22 cellular contexts compared by ENCODE assay signal in the genomic region with DNA sequence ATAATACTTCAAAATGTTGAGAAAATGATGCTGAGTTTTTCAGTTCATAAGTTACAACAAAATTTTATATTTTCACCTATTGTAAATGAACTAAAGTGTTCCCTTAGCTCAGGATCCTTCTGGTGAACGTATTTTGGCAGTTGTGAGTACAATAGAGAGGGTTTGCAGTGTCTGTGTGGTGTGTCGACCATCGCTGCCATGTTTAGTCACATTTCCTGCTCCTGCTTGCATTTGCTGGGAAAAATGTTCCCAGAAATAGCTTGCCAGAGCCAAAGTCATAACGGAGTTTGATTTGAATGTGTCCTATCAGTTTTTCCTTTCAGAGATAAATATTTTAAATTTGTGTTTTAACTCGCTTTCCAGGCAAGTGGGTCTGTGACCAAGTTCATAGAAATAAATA.
DNase-seq lines count a peak whose midpoint lies in the region; ATAC-seq and TF ChIP-seq lines count a peak whose summit lies in the region.
"Had no signal": no experiment of that assay in that cellular context is flagged by ENCODE, and none has a peak within 500 bp of the region (broad histone marks: within the 10 kb centered on the region; RNA-seq: fewer than 3 reads in every experiment).

No MANE protein-coding gene starts in this region.

- POLR2A ChIA-PET in PC-3 (lab: Charles Lee; ENCODE audit: unreplicated experiment), result no interaction called here
- POLR2A ChIA-PET in activated CD4-positive, alpha-beta memory T cell treated with anti-CD3 and anti-CD28 coated beads for 36 hours (lab: Charles Lee), result no interaction called here

- no peaks in the 10 kb centered on the region for H3K9me3 ChIP-seq in PC-3 (ENCODE audit: low read length)
- H3K9me3 ChIP-seq in osteoblast (ENCODE audit: low read depth, low read length), result no peaks in the 10 kb centered on the region
- H3K9me3 ChIP-seq: thoracic aorta had no signal

- ATAC-seq in PC-3, result no peak
- no peak for ATAC-seq in HG02610 (IDR thresholded peaks at IDR 0.05; ENCODE audit: unreplicated experiment)
- ATAC-seq: activated naive CD8-positive, alpha-beta T cell treated with anti-CD3 and anti-CD28 coated beads, Interleukin-2, amount 50 U/mL, for 24 hours; left lobe of liver had no signal

- in situ Hi-C loops in ACHN (cut with HindIII; ENCODE audit: low pct_ligation_motif_present, low pct_unique_long_range_greater_than_20kb, low sequenced_read_pairs), result no loop called here

- no peak overlapping the region for H3K27ac Mint-ChIP-seq in activated CD4-positive, alpha-beta memory T cell treated with anti-CD3 and anti-CD28 coated beads for 36 hours
- H3K27ac Mint-ChIP-seq: activated naive CD8-positive, alpha-beta T cell treated with anti-CD3 and anti-CD28 coated beads, Interleukin-2, amount 50 U/mL, for 24 hours; activated T-cell treated with anti-CD3 and anti-CD28 coated beads, Interleukin-2, amount 50 U/mL, for 24 hours; CD4-positive, CD25-positive, alpha-beta regulatory T cell; stimulated activated naive CD8-positive, alpha-beta T cell treated with anti-CD3 and anti-CD28 coated beads, Interleukin-15, Interleukin-2, amounts not matched to agents 100 ng/mL and 50 ng/mL, for 24 hours had no signal

- no peaks in the 10 kb centered on the region for H3K9me3 Mint-ChIP-seq in activated CD4-positive, alpha-beta memory T cell treated with anti-CD3 and anti-CD28 coated beads for 36 hours
- H3K9me3 Mint-ChIP-seq: activated naive CD8-positive, alpha-beta T cell treated with anti-CD3 and anti-CD28 coated beads, Interleukin-2, amount 50 U/mL, for 24 hours; activated T-cell treated with anti-CD3 and anti-CD28 coated beads, Interleukin-2, amount 50 U/mL, for 24 hours; naive B cell; stimulated activated naive CD8-positive, alpha-beta T cell treated with anti-CD3 and anti-CD28 coated beads, Interleukin-15, Interleukin-2, amounts not matched to agents 100 ng/mL and 50 ng/mL, for 24 hours had no signal

- H2AFZ ChIP-seq in PC-3 (ENCODE audit: low read length) (no peak overlapping the region), osteoblast (ENCODE audit: low read length) (peak overlapping the region; percentile 36)

- no peaks in the 10 kb centered on the region for H3K36me3 Mint-ChIP-seq in activated CD4-positive, alpha-beta memory T cell treated with anti-CD3 and anti-CD28 coated beads for 36 hours
- H3K36me3 Mint-ChIP-seq: CD4-positive, CD25-positive, alpha-beta regulatory T cell; naive B cell had no signal

- no TSS peak for BruUV-seq in PC-3 (replicated peaks; lab: Mats Ljungman, UMichigan)

- no peak overlapping the region for H3K9ac ChIP-seq in PC-3 (ENCODE audit: low read length)

- H3K36me3 ChIP-seq in PC-3 (ENCODE audit: low read depth, low read length), result no peaks in the 10 kb centered on the region
- H3K36me3 ChIP-seq in osteoblast (ENCODE audit: insufficient read depth, low read length), result no peaks in the 10 kb centered on the region
- H3K36me3 ChIP-seq: thoracic aorta had no signal

- intact Hi-C loops in PC-3 (cut with micrococcal nuclease), result no loop called here
- intact Hi-C loops in activated CD4-positive, alpha-beta memory T cell treated with anti-CD3 and anti-CD28 coated beads for 36 hours (cut with micrococcal nuclease), result no loop called here

- CTCF ChIA-PET in PC-3 (lab: Charles Lee), result no interaction called here
- CTCF ChIA-PET in activated CD4-positive, alpha-beta memory T cell treated with anti-CD3 and anti-CD28 coated beads for 36 hours (lab: Charles Lee), result no interaction called here

- H3K27me3 ChIP-seq in PC-3 (ENCODE audit: low read length), result no peaks in the 10 kb centered on the region
- no peaks in the 10 kb centered on the region for H3K27me3 ChIP-seq in osteoblast (ENCODE audit: insufficient read depth, low read length)

- H3K27ac ChIP-seq in PC-3 (ENCODE audit: low read length), result no peak overlapping the region
- H3K27ac ChIP-seq in osteoblast (ENCODE audit: low read depth, low read length), result peak overlapping the region; percentile 82
- H3K27ac ChIP-seq: thoracic aorta had no signal

- TF ChIP-seq CTCF in PC-3 (conservative IDR thresholded peaks at IDR 0.05; ENCODE audit: low read depth, low read length) (no peak), fibroblast of mammary gland (conservative IDR thresholded peaks at IDR 0.05; ENCODE audit: control insufficient read depth, insufficient read depth, low read depth, low read length) (no peak), osteoblast (IDR thresholded peaks at IDR 0.05; ENCODE audit: extremely low read depth, low read depth, low read length) (no peak)

- peak; percentile 57 for DNase-seq in ELR (ENCODE audit: low read depth)
- no peak for DNase-seq in PC-3
- peak; percentile 53 for DNase-seq in fibroblast of mammary gland (ENCODE audit: low read depth)
- peak; percentile 89 for DNase-seq in osteoblast (ENCODE audit: insufficient read length, low spot score, missing footprints)
- DNase-seq in ACHN, result no peak
- DNase-seq in activated CD4-positive, alpha-beta memory T cell treated with anti-CD3 and anti-CD28 coated beads for 36 hours, result no peak
- DNase-seq: activated gamma-delta T cell; activated naive CD8-positive, alpha-beta T cell treated with anti-CD3 and anti-CD28 coated beads, Interleukin-2, amount 50 U/mL, for 24 hours; activated T-cell treated with anti-CD3 and anti-CD28 coated beads, Interleukin-2, amount 50 U/mL, for 24 hours; CD4-positive, CD25-positive, alpha-beta regulatory T cell; H7; hippocampal formation; KG1; naive B cell; NCI-H1436; NCI-H2081 treated with DMSO at 0.1 percent for 48 hours; NCI-H774; RPMI8226 had no signal

- no peak overlapping the region for H3K4me3 Mint-ChIP-seq in activated CD4-positive, alpha-beta memory T cell treated with anti-CD3 and anti-CD28 coated beads for 36 hours
- H3K4me3 Mint-ChIP-seq: activated naive CD8-positive, alpha-beta T cell treated with anti-CD3 and anti-CD28 coated beads, Interleukin-2, amount 50 U/mL, for 24 hours; activated T-cell treated with anti-CD3 and anti-CD28 coated beads, Interleukin-2, amount 50 U/mL, for 24 hours; CD4-positive, CD25-positive, alpha-beta regulatory T cell; naive B cell; stimulated activated naive CD8-positive, alpha-beta T cell treated with anti-CD3 and anti-CD28 coated beads, Interleukin-15, Interleukin-2, amounts not matched to agents 100 ng/mL and 50 ng/mL, for 24 hours had no signal

- no peaks in the 10 kb centered on the region for H3F3A ChIP-seq in PC-3 (ENCODE audit: low read length, unreplicated experiment)

- no peaks in the 10 kb centered on the region for H4K20me1 ChIP-seq in PC-3 (ENCODE audit: low read length)
- no peaks in the 10 kb centered on the region for H4K20me1 ChIP-seq in osteoblast (ENCODE audit: insufficient read depth, low read length)

- no peaks in the 10 kb centered on the region for H3K79me2 ChIP-seq in PC-3 (ENCODE audit: low read length)
- no peaks in the 10 kb centered on the region for H3K79me2 ChIP-seq in osteoblast (ENCODE audit: insufficient read depth, low read length)

- H3K9me2 ChIP-seq in PC-3 (replicated peaks; ENCODE audit: low read length), result no peaks in the 10 kb centered on the region

- H3K4me3 ChIP-seq in PC-3 (ENCODE audit: low read length) (no peak overlapping the region), fibroblast of mammary gland (ENCODE audit: control insufficient read depth, low read depth, low read length) (no peak overlapping the region), osteoblast (ENCODE audit: insufficient read depth, low read length) (no peak overlapping the region)
- H3K4me3 ChIP-seq: thoracic aorta had no signal

- no peaks in the 10 kb centered on the region for H3K27me3 Mint-ChIP-seq in activated CD4-positive, alpha-beta memory T cell treated with anti-CD3 and anti-CD28 coated beads for 36 hours
- H3K27me3 Mint-ChIP-seq: activated naive CD8-positive, alpha-beta T cell treated with anti-CD3 and anti-CD28 coated beads, Interleukin-2, amount 50 U/mL, for 24 hours; CD4-positive, CD25-positive, alpha-beta regulatory T cell had no signal

- H3K4me1 Mint-ChIP-seq in activated CD4-positive, alpha-beta memory T cell treated with anti-CD3 and anti-CD28 coated beads for 36 hours (ENCODE audit: low read depth), result no peaks in the 10 kb centered on the region
- H3K4me1 Mint-ChIP-seq: CD4-positive, CD25-positive, alpha-beta regulatory T cell had no signal

- H3K4me1 ChIP-seq in PC-3 (ENCODE audit: insufficient read depth, low read length) (peaks cover 19% of the 10 kb centered on the region), osteoblast (ENCODE audit: insufficient read depth, low read length) (peaks cover 25% of the 10 kb centered on the region)

- 0 out of 2 replicates have a peak overlapping the region, but pooled peaks have one; percentile 20 for H3K4me2 ChIP-seq in PC-3 (ENCODE audit: low read length)
- H3K4me2 ChIP-seq in osteoblast (ENCODE audit: insufficient read depth, low read length), result peak overlapping the region; percentile 65

Comparison
In these comparisons a context has a peak if more than half of its experiments do, and no peak if none do; other contexts are left out.
1. DNase-seq: peak in ELR (single experiment), fibroblast of mammary gland (single experiment) and osteoblast (single experiment); none in PC-3 (single experiment), ACHN (single experiment) and activated CD4-positive, alpha-beta memory T cell treated with anti-CD3 and anti-CD28 coated beads for 36 hours (single experiment).